In the genomic region with DNA sequence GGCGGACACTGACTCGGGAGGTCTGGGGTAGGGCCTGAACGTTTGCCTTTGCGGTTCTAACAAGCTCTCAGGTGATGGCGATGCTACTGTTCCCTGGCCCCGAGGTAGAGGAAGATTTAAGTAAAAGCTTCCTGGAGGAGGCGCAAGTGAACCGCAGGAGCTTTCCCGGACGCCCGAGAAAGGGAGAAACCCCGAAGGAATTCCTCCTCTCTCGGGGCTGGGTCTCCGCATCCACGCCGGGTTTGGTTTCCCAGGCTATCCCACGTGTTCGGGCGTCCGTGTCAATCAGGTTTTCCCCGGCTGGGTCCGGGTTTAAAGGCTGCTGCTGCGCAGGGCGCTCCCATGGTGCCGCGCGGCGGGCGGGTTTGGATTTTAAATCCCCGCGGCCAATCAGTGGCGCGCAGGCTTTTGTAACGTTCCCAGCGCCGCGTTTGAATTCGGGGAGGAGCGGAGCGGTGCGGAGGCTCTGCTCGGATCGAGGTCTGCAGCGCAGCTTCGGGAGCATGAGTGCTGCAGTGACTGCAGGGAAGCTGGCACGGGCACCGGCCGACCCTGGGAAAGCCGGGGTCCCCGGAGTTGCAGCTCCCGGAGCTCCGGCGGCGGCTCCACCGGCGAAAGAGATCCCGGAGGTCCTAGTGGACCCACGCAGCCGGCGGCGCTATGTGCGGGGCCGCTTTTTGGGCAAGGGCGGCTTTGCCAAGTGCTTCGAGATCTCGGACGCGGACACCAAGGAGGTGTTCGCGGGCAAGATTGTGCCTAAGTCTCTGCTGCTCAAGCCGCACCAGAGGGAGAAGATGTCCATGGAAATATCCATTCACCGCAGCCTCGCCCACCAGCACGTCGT, we compare ENCODE assay signal across 1 cellular context.
TF ChIP-seq lines count a peak whose summit lies in the region.

A gene (plus strand): TSS at position 460 of the 844 bp plus-strand sequence. CDS start 44 bp downstream, at position 504.

TF ChIP-seq in K562, 482 proteins besides CTCF, POLR2A, EP300 and RAD21 (continued from another document and continues in another):
- TF ChIP-seq PPARD (CRISPR knock-in tag; IDR thresholded peaks at IDR 0.05): no peak
- peak; percentile 53; the same call in 1 of the 2 replicates for TF ChIP-seq ZNF431 (CRISPR knock-in tag; IDR thresholded peaks at IDR 0.05)
- TF ChIP-seq, protein P1, sequence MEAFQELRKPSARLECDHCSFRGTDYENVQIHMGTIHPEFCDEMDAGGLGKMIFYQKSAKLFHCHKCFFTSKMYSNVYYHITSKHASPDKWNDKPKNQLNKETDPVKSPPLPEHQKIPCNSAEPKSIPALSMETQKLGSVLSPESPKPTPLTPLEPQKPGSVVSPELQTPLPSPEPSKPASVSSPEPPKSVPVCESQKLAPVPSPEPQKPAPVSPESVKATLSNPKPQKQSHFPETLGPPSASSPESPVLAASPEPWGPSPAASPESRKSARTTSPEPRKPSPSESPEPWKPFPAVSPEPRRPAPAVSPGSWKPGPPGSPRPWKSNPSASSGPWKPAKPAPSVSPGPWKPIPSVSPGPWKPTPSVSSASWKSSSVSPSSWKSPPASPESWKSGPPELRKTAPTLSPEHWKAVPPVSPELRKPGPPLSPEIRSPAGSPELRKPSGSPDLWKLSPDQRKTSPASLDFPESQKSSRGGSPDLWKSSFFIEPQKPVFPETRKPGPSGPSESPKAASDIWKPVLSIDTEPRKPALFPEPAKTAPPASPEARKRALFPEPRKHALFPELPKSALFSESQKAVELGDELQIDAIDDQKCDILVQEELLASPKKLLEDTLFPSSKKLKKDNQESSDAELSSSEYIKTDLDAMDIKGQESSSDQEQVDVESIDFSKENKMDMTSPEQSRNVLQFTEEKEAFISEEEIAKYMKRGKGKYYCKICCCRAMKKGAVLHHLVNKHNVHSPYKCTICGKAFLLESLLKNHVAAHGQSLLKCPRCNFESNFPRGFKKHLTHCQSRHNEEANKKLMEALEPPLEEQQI (IDR thresholded peaks at IDR 0.05): peak; percentile 78; the same call in 1 of the 2 replicates
- TF ChIP-seq RNF2 (IDR thresholded peaks at IDR 0.05): peak; percentile 37; the same call in 1 of the 2 replicates
- peak; percentile 97 for TF ChIP-seq POLR2G (IDR thresholded peaks at IDR 0.05; ENCODE audit: low read depth, low read length)
- TF ChIP-seq, protein P2, sequence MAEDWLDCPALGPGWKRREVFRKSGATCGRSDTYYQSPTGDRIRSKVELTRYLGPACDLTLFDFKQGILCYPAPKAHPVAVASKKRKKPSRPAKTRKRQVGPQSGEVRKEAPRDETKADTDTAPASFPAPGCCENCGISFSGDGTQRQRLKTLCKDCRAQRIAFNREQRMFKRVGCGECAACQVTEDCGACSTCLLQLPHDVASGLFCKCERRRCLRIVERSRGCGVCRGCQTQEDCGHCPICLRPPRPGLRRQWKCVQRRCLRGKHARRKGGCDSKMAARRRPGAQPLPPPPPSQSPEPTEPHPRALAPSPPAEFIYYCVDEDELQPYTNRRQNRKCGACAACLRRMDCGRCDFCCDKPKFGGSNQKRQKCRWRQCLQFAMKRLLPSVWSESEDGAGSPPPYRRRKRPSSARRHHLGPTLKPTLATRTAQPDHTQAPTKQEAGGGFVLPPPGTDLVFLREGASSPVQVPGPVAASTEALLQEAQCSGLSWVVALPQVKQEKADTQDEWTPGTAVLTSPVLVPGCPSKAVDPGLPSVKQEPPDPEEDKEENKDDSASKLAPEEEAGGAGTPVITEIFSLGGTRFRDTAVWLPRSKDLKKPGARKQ (CRISPR knock-in tag; IDR thresholded peaks at IDR 0.05): no peak
- TF ChIP-seq GTF2E2 (tag; IDR thresholded peaks at IDR 0.05): no peak
- peak; percentile 53 for TF ChIP-seq NEUROD1 (IDR thresholded peaks at IDR 0.05; ENCODE audit: borderline replicate concordance, low read depth, low read length, partially characterized antibody)
- TF ChIP-seq MCM7 (IDR thresholded peaks at IDR 0.05): no peak
- TF ChIP-seq, protein P3, sequence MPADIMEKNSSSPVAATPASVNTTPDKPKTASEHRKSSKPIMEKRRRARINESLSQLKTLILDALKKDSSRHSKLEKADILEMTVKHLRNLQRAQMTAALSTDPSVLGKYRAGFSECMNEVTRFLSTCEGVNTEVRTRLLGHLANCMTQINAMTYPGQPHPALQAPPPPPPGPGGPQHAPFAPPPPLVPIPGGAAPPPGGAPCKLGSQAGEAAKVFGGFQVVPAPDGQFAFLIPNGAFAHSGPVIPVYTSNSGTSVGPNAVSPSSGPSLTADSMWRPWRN (IDR thresholded peaks at IDR 0.05; ENCODE audit: low read depth): no peak
- TF ChIP-seq PCBP2 (IDR thresholded peaks at IDR 0.05; ENCODE audit: low read depth, low read length, poor library complexity, severe bottlenecking): no peak
- TF ChIP-seq, protein P4, sequence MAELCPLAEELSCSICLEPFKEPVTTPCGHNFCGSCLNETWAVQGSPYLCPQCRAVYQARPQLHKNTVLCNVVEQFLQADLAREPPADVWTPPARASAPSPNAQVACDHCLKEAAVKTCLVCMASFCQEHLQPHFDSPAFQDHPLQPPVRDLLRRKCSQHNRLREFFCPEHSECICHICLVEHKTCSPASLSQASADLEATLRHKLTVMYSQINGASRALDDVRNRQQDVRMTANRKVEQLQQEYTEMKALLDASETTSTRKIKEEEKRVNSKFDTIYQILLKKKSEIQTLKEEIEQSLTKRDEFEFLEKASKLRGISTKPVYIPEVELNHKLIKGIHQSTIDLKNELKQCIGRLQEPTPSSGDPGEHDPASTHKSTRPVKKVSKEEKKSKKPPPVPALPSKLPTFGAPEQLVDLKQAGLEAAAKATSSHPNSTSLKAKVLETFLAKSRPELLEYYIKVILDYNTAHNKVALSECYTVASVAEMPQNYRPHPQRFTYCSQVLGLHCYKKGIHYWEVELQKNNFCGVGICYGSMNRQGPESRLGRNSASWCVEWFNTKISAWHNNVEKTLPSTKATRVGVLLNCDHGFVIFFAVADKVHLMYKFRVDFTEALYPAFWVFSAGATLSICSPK (IDR thresholded peaks at IDR 0.05; ENCODE audit: borderline replicate concordance): no peak
- TF ChIP-seq MTF1 (CRISPR knock-in tag; IDR thresholded peaks at IDR 0.05; ENCODE audit: borderline replicate concordance): no peak
- TF ChIP-seq, protein P5, sequence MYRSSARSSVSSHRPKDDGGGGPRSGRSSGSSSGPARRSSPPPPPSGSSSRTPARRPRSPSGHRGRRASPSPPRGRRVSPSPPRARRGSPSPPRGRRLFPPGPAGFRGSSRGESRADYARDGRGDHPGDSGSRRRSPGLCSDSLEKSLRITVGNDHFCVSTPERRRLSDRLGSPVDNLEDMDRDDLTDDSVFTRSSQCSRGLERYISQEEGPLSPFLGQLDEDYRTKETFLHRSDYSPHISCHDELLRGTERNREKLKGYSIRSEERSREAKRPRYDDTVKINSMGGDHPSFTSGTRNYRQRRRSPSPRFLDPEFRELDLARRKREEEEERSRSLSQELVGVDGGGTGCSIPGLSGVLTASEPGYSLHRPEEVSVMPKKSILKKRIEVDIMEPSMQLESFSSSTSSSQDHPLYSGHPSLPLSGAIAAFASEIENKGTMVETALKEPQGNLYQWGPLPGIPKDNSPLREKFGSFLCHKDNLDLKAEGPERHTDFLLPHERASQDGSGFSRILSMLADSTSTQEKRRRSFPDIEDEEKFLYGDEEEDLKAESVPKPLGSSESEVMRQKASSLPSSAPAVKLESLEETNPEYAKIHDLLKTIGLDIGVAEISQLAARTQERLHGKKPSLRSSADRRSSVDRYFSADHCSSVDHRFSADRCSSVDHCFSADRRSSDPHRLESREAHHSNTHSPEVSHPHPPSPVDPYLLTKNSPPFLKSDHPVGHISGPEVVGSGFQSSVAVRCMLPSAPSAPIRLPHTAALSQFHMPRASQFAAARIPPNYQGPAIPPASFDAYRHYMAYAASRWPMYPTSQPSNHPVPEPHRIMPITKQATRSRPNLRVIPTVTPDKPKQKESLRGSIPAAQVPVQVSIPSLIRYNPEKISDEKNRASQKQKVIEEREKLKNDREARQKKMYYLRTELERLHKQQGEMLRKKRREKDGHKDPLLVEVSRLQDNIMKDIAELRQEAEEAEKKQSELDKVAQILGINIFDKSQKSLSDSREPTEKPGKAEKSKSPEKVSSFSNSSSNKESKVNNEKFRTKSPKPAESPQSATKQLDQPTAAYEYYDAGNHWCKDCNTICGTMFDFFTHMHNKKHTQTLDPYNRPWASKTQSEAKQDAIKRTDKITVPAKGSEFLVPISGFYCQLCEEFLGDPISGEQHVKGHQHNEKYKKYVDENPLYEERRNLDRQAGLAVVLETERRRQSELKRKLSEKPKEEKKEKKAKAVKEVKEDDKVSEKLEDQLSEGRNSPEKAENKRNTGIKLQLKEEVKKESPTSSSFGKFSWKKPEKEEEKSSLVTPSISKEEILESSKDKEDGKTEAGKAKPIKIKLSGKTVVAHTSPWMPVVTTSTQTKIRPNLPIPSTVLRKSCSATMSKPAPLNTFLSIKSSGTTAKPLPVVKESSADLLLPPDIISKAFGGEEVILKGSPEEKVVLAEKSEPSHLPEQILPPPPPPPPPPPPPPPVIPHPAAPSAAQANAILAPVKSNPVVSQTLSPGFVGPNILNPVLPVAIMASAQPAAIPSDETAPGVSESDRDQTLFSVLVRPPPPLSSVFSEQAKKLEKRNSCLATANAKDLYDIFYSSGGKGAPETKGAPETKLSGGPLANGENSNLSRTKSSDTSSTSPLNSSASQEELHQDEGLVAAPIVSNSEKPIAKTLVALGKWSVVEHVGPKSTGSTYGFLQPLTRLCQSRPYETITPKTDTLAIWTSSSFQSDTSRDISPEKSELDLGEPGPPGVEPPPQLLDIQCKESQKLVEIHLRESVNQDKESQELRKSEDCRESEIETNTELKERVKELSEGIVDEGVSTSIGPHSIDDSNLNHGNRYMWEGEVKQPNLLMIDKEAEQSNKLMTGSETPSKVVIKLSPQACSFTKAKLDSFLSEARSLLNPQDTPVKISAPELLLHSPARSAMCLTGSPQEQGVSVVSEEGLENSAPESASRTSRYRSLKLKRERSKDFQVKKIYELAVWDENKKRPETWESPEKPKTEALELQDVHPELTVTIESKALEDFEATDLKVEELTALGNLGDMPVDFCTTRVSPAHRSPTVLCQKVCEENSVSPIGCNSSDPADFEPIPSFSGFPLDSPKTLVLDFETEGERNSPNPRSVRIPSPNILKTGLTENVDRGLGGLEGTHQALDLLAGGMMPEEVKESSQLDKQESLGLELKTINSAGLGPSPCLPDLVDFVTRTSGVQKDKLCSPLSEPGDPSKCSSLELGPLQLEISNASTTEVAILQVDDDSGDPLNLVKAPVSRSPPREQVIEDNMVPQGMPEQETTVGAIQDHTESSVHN (IDR thresholded peaks at IDR 0.05; ENCODE audit: borderline replicate concordance in 1 of 2, low read depth in 1 of 2): no peak
- no peak for TF ChIP-seq TCF7 (IDR thresholded peaks at IDR 0.05; ENCODE audit: borderline replicate concordance)
- TF ChIP-seq ARNT (IDR thresholded peaks at IDR 0.05): no peak
- TF ChIP-seq GATA2 (CRISPR knock-in tag; IDR thresholded peaks at IDR 0.05): no peak
- TF ChIP-seq ZNF274 (IDR thresholded peaks at IDR 0.05; ENCODE audit: borderline replicate concordance, low read depth, low read length): no peak
- TF ChIP-seq, protein P6, sequence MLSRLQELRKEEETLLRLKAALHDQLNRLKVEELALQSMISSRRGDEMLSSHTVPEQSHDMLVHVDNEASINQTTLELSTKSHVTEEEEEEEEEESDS (CRISPR knock-in tag; IDR thresholded peaks at IDR 0.05): no peak
- peak; percentile 100 for TF ChIP-seq FOXM1 (IDR thresholded peaks at IDR 0.05; ENCODE audit: low read depth)
- peak; percentile 99 for TF ChIP-seq FOXM1 (CRISPR knock-in tag; IDR thresholded peaks at IDR 0.05; ENCODE audit: low read depth)
- peak; percentile 61; the same call in 1 of the 2 replicates for TF ChIP-seq ZSCAN29 (IDR thresholded peaks at IDR 0.05)
- TF ChIP-seq, protein P7, sequence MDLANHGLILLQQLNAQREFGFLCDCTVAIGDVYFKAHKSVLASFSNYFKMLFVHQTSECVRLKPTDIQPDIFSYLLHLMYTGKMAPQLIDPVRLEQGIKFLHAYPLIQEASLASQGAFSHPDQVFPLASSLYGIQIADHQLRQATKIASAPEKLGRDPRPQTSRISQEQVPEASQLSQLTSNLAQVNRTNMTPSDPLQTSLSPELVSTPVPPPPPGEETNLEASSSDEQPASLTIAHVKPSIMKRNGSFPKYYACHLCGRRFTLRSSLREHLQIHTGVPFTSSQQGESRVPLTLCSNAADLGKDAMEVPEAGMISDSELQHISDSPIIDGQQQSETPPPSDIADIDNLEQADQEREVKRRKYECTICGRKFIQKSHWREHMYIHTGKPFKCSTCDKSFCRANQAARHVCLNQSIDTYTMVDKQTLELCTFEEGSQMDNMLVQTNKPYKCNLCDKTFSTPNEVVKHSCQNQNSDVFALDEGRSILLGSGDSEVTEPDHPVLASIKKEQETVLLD (IDR thresholded peaks at IDR 0.05): no peak
- no peak for TF ChIP-seq YBX1 (IDR thresholded peaks at IDR 0.05)
- TF ChIP-seq, protein P8, sequence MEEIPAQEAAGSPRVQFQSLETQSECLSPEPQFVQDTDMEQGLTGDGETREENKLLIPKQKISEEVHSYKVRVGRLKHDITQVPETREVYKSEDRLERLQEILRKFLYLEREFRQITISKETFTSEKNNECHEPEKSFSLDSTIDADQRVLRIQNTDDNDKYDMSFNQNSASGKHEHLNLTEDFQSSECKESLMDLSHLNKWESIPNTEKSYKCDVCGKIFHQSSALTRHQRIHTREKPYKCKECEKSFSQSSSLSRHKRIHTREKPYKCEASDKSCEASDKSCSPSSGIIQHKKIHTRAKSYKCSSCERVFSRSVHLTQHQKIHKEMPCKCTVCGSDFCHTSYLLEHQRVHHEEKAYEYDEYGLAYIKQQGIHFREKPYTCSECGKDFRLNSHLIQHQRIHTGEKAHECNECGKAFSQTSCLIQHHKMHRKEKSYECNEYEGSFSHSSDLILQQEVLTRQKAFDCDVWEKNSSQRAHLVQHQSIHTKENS (CRISPR knock-in tag; IDR thresholded peaks at IDR 0.05): no peak
- TF ChIP-seq TCF7L2 (IDR thresholded peaks at IDR 0.05; ENCODE audit: low read depth, low read length): no peak
- TF ChIP-seq, protein P9, sequence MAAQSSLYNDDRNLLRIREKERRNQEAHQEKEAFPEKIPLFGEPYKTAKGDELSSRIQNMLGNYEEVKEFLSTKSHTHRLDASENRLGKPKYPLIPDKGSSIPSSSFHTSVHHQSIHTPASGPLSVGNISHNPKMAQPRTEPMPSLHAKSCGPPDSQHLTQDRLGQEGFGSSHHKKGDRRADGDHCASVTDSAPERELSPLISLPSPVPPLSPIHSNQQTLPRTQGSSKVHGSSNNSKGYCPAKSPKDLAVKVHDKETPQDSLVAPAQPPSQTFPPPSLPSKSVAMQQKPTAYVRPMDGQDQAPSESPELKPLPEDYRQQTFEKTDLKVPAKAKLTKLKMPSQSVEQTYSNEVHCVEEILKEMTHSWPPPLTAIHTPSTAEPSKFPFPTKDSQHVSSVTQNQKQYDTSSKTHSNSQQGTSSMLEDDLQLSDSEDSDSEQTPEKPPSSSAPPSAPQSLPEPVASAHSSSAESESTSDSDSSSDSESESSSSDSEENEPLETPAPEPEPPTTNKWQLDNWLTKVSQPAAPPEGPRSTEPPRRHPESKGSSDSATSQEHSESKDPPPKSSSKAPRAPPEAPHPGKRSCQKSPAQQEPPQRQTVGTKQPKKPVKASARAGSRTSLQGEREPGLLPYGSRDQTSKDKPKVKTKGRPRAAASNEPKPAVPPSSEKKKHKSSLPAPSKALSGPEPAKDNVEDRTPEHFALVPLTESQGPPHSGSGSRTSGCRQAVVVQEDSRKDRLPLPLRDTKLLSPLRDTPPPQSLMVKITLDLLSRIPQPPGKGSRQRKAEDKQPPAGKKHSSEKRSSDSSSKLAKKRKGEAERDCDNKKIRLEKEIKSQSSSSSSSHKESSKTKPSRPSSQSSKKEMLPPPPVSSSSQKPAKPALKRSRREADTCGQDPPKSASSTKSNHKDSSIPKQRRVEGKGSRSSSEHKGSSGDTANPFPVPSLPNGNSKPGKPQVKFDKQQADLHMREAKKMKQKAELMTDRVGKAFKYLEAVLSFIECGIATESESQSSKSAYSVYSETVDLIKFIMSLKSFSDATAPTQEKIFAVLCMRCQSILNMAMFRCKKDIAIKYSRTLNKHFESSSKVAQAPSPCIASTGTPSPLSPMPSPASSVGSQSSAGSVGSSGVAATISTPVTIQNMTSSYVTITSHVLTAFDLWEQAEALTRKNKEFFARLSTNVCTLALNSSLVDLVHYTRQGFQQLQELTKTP (IDR thresholded peaks at IDR 0.05; ENCODE audit: low read depth in 1 of 2, partially characterized antibody in 2 of 2): peak in 1 of 2 experiments; percentile 86
- no peak for TF ChIP-seq ZNF561 (CRISPR knock-in tag; conservative IDR thresholded peaks at IDR 0.05)
- peak; percentile 37 for TF ChIP-seq POLR2H (tag; IDR thresholded peaks at IDR 0.05; ENCODE audit: low read depth)
